In genomic region chr3:17811633-17812032, GRCh38 we compare ENCODE assay signal across 24 cellular contexts.
"Had no signal": no experiment of that assay in that cellular context is flagged by ENCODE, and none has a peak within 500 bp of the region (broad histone marks: within the 10 kb centered on the region; RNA-seq: fewer than 3 reads in every experiment).

No MANE protein-coding gene starts in this region.

- DNase-seq: activated B cell treated with CpG ODN at 0.5 μM for 24 hours; activated CD4-positive, alpha-beta T cell treated with anti-CD3 and anti-CD28 coated beads for 1 hour; activated CD4-positive, alpha-beta T cell treated with anti-CD3 and anti-CD28 coated beads, Interleukin-2, amount 50 U/mL, for 48 hours; activated CD8-positive, alpha-beta memory T cell treated with anti-CD3 and anti-CD28 coated beads, Interleukin-2, amount 10 ng/mL, durations not matched to agents 7 days and 5 days; activated effector memory CD4-positive, alpha-beta T cell treated with Interleukin-2 at 50 U/mL for 16 hours; activated naive CD4-positive, alpha-beta T cell; activated T-cell treated with anti-CD3 and anti-CD28 coated beads, Interleukin-2, amount 50 U/mL, for 24 hours; aorta; caudate nucleus; MG63; NCI-H1092 treated with DMSO at 0.1 percent for 48 hours; NCI-H1417 treated with DMSO at 0.1 percent for 48 hours; NCI-H1694; NCI-H2029; NCI-H2107; NCI-H2171 treated with DMSO at 0.1 percent for 48 hours; NCI-H226; NCI-H526; NCI-H82; Peyer's patch; SHP77; T-helper 9 cell had no signal

- H3K9me3 ChIP-seq: breast epithelium, MG63, Peyer's patch, SJSA1 had no signal

- H3K4me1 ChIP-seq: breast epithelium, Peyer's patch had no signal

- H3K27ac ChIP-seq: breast epithelium, Peyer's patch, SJSA1 had no signal

- H3K36me3 ChIP-seq: breast epithelium, MG63, Peyer's patch, SJSA1 had no signal

- H3K4me3 ChIP-seq: breast epithelium, MG63, Peyer's patch, SJSA1 had no signal

- ATAC-seq: activated CD8-positive, alpha-beta memory T cell treated with anti-CD3 and anti-CD28 coated beads, Interleukin-2, amount 10 ng/mL, durations not matched to agents 7 days and 5 days had no signal

- H3K27me3 ChIP-seq: breast epithelium, MG63, Peyer's patch, SJSA1 had no signal
